8 cellular contexts compared by ENCODE assay signal in the genomic region with DNA sequence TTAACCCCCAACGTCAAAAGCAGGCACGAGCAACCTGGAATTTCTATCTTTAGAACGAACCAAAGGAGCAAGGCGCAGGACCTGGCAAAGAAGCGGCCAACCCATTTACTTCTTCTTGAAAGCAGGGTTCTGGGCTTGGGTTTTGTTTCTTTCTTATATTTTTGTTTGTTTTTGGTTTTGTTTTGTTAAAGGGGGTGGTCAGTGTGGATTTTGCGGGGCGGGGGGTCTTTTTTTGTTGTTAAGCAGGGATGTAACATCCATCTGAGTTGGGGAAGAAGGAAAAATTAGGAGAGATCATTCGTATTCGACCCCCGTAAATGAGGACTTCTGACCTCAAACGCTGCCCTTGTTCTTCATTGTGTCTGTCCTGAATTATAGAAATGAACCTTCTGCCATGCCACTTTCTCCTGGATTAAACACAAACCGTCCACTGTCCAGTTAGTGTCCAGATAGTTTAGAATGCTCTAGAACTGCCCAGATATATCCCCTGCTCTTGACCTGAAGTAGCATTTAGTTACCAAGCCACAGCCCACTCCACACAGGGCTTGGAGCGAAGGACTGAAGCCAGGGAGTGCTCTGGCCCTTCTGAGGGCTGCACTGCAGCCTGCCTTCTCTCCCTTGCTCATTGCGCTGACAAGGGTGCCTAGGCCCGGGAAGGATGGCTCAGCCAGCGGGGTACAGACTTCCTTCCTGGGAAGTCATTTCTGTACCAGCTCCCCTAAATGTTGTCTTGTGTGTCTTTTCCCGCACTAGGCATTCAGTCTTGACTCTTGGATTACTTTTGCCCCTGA. TPM values are rescaled to one million over a fixed set of nuclear protein-coding genes. Genes with fewer than 3 reads are reported as not detected.
DNase-seq lines count a peak whose midpoint lies in the region; ATAC-seq and TF ChIP-seq lines count a peak whose summit lies in the region.

No MANE protein-coding gene starts in this region.

- DNase-seq in activated T-cell treated with anti-CD3 and anti-CD28 coated beads, Interleukin-2, amount 50 U/mL, for 4 hours, result no peak
- no peak for DNase-seq in activated T-cell treated with anti-CD3 and anti-CD28 coated beads, Interleukin-2, amount 50 U/mL, for 48 hours
- no peak for DNase-seq in mammary epithelial cell
- no peak for DNase-seq in lung (ENCODE audit: low spot score)
- no peak for DNase-seq in tibial artery
- no peak for DNase-seq in RPMI8226
- DNase-seq in H4 (ENCODE audit: low spot score), result no peak

- H3K4me3 Mint-ChIP-seq in activated T-cell treated with anti-CD3 and anti-CD28 coated beads, Interleukin-2, amount 50 U/mL, for 4 hours, result peak overlapping the region; percentile 92

- in situ Hi-C loops in mammary epithelial cell (cut with MboI; ENCODE audit: low sequenced_read_pairs in 2 of 2), result loop anchor here in 1 of 2 donors (25.0 kb wide), 1 partner anchor 541 kb away; no protein-coding TSS in a partner anchor

- peaks cover 14% of the 10 kb centered on the region for H3K27me3 Mint-ChIP-seq in activated T-cell treated with anti-CD3 and anti-CD28 coated beads, Interleukin-2, amount 50 U/mL, for 4 hours (ENCODE audit: low read depth)

- H3K9ac ChIP-seq in mammary epithelial cell (ENCODE audit: insufficient read depth, low read length), result peak overlapping the region; percentile 48

- H3K4me3 ChIP-seq in mammary epithelial cell (replicated peaks in 1 of 3; ENCODE audit: insufficient read depth in 1 of 3, low read depth in 2 of 3, low read length in 3 of 3) (peak overlapping the region; percentile 81 to 99 (median 94)), lung (peak overlapping the region; percentile 24), tibial artery (peak overlapping the region; percentile 71 to 81)

- H3K4me1 ChIP-seq in mammary epithelial cell (ENCODE audit: insufficient read depth, low read length) (peaks cover 24% of the 10 kb centered on the region), lung (ENCODE audit: control insufficient read depth in 2 of 2, insufficient read depth in 2 of 2, low read length in 2 of 2) (peaks cover 1 to 4% of the 10 kb centered on the region in 2 donors), tibial artery (peaks cover 0 to 21% (median 0%) of the 10 kb centered on the region in 4 donors)

- peaks cover 41% of the 10 kb centered on the region for H3K79me2 ChIP-seq in mammary epithelial cell (ENCODE audit: insufficient read depth, low read length)

- peaks cover 17% of the 10 kb centered on the region for H3K4me1 Mint-ChIP-seq in activated T-cell treated with anti-CD3 and anti-CD28 coated beads, Interleukin-2, amount 50 U/mL, for 4 hours (ENCODE audit: low read depth)

- intact Hi-C loops in mammary epithelial cell (cut with micrococcal nuclease), result loop anchor here (1.0 to 5.0 kb wide), 3 partner anchors 27 to 545 kb away; no protein-coding TSS in a partner anchor
- intact Hi-C loops in tibial artery (cut with DNase I; ENCODE audit: low total_unique reads), result loop anchor here (5.0 to 10.0 kb wide), 2 partner anchors 274 to 437 kb away; a partner anchor contains a TSS

- peaks cover 2% of the 10 kb centered on the region for H3K36me3 Mint-ChIP-seq in activated T-cell treated with anti-CD3 and anti-CD28 coated beads, Interleukin-2, amount 50 U/mL, for 4 hours (ENCODE audit: insufficient read depth)

- no peak for TF ChIP-seq CTCF in mammary epithelial cell (conservative IDR thresholded peaks at IDR 0.05 in 1 of 2, IDR thresholded peaks at IDR 0.05 in 1 of 2; ENCODE audit: extremely low read depth in 1 of 2, insufficient read depth in 1 of 2, low read depth in 1 of 2, low read length in 2 of 2)
- TF ChIP-seq CTCF in lung (IDR thresholded peaks at IDR 0.05; ENCODE audit: control extremely low read depth, extremely low read depth), result no peak
- no peak for TF ChIP-seq CTCF in tibial artery (IDR thresholded peaks at IDR 0.05)

- ATAC-seq in activated T-cell treated with anti-CD3 and anti-CD28 coated beads, Interleukin-2, amount 50 U/mL, for 4 hours, result no peak
- ATAC-seq in lung (ENCODE audit: insufficient read depth, low FRiP score) (no peak), HG02610 (IDR thresholded peaks at IDR 0.05; ENCODE audit: unreplicated experiment) (no peak)

- peaks cover 4% of the 10 kb centered on the region for H3K36me3 ChIP-seq in mammary epithelial cell (ENCODE audit: insufficient read depth, low read length)
- no peaks in the 10 kb centered on the region for H3K36me3 ChIP-seq in lung (ENCODE audit: control insufficient read depth in 2 of 2, insufficient read depth in 2 of 2, low read length in 2 of 2)
- H3K36me3 ChIP-seq in tibial artery, result no peaks in the 10 kb centered on the region

- H4K20me1 ChIP-seq in mammary epithelial cell (ENCODE audit: insufficient read depth, low read length), result peaks cover 9% of the 10 kb centered on the region

- peak overlapping the region; percentile 86 for H3K4me2 ChIP-seq in mammary epithelial cell (ENCODE audit: insufficient read depth, low read depth, low read length)

- BruUV-seq in mammary epithelial cell (replicated peaks; lab: Mats Ljungman, UMichigan), result TSS peak; percentile 68

- peak overlapping the region; percentile 85 for H3K27ac ChIP-seq in mammary epithelial cell (ENCODE audit: insufficient read depth, low read depth, low read length)
- peak overlapping the region in 1 of 2 donors; percentile 86 for H3K27ac ChIP-seq in lung (ENCODE audit: low read depth in 1 of 2, low read length in 1 of 2)
- H3K27ac ChIP-seq in tibial artery, result peak overlapping the region; percentile 78 to 79

- H3K27me3 ChIP-seq in mammary epithelial cell (ENCODE audit: insufficient read depth, low read length) (no peaks in the 10 kb centered on the region), lung (ENCODE audit: control insufficient read depth, insufficient read depth) (no peaks in the 10 kb centered on the region), tibial artery (no peaks in the 10 kb centered on the region)

- dilution Hi-C loops in mammary epithelial cell (cut with HindIII; ENCODE audit: low sequenced_read_pairs), result no loop called here

- no peaks in the 10 kb centered on the region for H3K9me3 Mint-ChIP-seq in activated T-cell treated with anti-CD3 and anti-CD28 coated beads, Interleukin-2, amount 50 U/mL, for 4 hours

- no peaks in the 10 kb centered on the region for H3K9me3 ChIP-seq in mammary epithelial cell (replicated peaks; ENCODE audit: insufficient read depth, low read length)
- H3K9me3 ChIP-seq in lung (ENCODE audit: control insufficient read depth in 2 of 2, insufficient read depth in 1 of 2, low read length in 1 of 2), result no peaks in the 10 kb centered on the region
- no peaks in the 10 kb centered on the region for H3K9me3 ChIP-seq in tibial artery

- 61% methylated on average over 16 of the region's 17 CpGs for WGBS in mammary epithelial cell (ENCODE audit: low coverage, missing lambda C conversion rate)
- 52 to 60% methylated on average over 17 of the region's 17 CpGs for WGBS in lung, 2 donors

- H2AFZ ChIP-seq in mammary epithelial cell (ENCODE audit: low read depth, low read length), result peak overlapping the region; percentile 97

- CTCF ChIA-PET in mammary epithelial cell (lab: Charles Lee; ENCODE audit: low non-redundant PET), result interaction anchor here (0.6 kb wide), 1 partner anchor 85 kb away, joined by 8 read pairs; no protein-coding TSS in a partner anchor

RNA-seq across cellular contexts. Expression of a gene that starts 0.9 kb away (rescaled TPM):
- 10 to 100 TPM; 56.2 to 61.1 (median 60.1) TPM for total RNA-seq in activated T-cell treated with anti-CD3 and anti-CD28 coated beads, Interleukin-2, amount 50 U/mL, for 4 hours
- 1,000 to 10,000 TPM; 1,070 to 1,289 TPM for total RNA-seq in mammary epithelial cell
- polyA plus RNA-seq in mammary epithelial cell, result 1,292 TPM
- polyA minus RNA-seq in mammary epithelial cell, result 830 TPM
- total RNA-seq in lung, result 100 to 1,000 TPM; 410 to 414 TPM
- 100 to 1,000 TPM in 1 of 2 donors, 10 to 100 TPM in 1; 86.9 to 324 TPM for polyA plus RNA-seq in lung
- total RNA-seq in H4 (2014; rRNA removed; shearing (Covaris generic)), result 242 and 299 TPM in 2 replicates

Comparison
In these comparisons a context has a peak if more than half of its experiments do, and no peak if none do; other contexts are left out.
1. H3K4me3 ChIP-seq: peak in every context shown above with its lines; median percentile 94 in mammary epithelial cell; 76 in tibial artery; 24 in lung.